ENCODE assay signal across 1 cellular context in the genomic region with DNA sequence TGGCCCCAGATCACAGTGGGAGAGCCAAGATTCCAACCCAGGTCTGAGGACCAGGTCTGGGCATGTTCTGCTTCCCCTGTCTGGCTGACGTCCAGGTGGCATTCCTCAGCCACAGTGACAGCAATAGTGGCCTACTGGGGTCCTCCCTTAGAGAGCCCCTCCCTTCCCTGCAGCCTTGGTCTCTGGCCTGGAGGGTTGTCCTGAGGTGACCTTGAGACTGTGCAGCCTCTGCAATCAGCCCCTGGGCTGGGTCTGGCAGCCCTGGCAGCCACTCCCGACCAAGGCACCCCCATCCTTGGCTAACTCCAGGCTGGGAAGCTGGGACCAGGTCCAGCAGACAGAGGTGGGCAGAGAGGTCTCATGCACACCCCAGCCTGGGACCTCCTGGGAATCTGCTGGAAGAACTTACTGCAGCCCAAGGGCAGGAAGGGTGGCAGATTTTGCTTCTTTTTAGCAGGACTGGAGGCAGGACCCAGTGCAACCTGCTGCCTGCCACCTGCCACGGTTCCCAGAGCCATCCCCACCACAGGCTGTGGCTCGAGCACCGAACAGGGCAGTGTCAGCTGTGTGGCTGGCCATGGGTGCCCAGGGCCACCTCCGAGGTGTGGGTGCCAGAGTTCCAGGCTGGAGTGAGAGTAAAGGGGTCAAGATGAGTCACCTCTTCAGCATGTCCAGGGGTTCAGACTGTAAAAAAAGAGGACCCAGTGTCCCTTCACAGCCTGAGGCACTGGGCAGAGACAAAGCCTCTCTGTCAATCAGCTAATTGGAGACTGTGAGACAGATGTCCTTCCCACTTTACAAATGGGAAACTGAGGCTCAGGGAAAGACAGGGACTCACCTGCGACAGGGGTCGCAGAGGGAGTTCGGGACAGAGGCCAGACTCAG.
TF ChIP-seq lines count a peak whose summit lies in the region.

No MANE protein-coding gene starts in this region.

TF ChIP-seq in IMR-90, 13 proteins besides CTCF, POLR2A, EP300 and RAD21 (continued from another document):
- TF ChIP-seq USF2 (IDR thresholded peaks at IDR 0.05; ENCODE audit: low read depth, low read length): no peak
- TF ChIP-seq ELK1 (IDR thresholded peaks at IDR 0.05; ENCODE audit: borderline replicate concordance, low read depth, low read length): no peak
- no peak for TF ChIP-seq RFX5 (IDR thresholded peaks at IDR 0.05; ENCODE audit: low read depth, low read length)
- no peak for TF ChIP-seq BHLHE40 (IDR thresholded peaks at IDR 0.05; ENCODE audit: low read depth, low read length)
